In the genomic region with DNA sequence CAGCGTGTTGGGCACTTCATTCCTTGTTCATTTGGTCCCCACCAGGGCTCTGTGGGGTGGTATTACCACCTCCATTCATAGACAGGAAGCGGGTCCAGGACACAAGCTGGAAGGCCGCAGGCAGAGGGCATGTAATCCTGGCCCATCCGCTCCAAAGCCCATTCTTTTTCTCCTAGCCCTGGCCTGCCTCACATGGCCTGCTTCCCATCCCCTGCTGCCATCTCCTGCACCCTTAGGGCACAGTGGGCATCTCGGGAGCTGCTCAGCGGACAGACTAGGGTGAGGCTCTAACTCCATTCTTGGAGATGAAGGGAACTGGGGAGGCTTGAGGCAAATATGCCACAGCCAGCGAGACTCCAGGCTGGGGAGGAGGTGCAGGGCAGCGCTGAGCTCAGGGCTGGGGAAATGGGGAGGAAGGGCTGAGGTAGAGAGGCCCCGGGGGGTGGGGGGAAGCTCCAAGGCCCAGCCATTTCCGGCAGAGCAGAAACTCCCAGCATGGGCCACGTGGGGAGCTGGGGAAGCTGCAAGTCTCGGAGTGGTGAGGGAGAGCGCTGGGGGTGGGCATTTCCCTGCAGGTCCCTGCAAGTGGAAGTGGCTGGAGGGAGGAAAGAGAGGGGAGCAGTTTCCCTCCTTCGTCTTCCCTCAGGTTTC, we compare ENCODE assay signal across 1 cellular context.
TF ChIP-seq lines count a peak whose summit lies in the region.

No MANE protein-coding gene starts in this region.

TF ChIP-seq in SK-N-SH, 30 proteins besides CTCF, POLR2A, EP300 and RAD21 (continued from another document):
- TF ChIP-seq, protein P1, sequence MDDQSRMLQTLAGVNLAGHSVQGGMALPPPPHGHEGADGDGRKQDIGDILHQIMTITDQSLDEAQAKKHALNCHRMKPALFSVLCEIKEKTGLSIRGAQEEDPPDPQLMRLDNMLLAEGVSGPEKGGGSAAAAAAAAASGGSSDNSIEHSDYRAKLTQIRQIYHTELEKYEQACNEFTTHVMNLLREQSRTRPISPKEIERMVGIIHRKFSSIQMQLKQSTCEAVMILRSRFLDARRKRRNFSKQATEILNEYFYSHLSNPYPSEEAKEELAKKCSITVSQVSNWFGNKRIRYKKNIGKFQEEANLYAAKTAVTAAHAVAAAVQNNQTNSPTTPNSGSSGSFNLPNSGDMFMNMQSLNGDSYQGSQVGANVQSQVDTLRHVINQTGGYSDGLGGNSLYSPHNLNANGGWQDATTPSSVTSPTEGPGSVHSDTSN (IDR thresholded peaks at IDR 0.05): no peak
- TF ChIP-seq SIN3A (IDR thresholded peaks at IDR 0.05; ENCODE audit: borderline replicate concordance, low read depth, low read length): no peak
